In the genomic region with DNA sequence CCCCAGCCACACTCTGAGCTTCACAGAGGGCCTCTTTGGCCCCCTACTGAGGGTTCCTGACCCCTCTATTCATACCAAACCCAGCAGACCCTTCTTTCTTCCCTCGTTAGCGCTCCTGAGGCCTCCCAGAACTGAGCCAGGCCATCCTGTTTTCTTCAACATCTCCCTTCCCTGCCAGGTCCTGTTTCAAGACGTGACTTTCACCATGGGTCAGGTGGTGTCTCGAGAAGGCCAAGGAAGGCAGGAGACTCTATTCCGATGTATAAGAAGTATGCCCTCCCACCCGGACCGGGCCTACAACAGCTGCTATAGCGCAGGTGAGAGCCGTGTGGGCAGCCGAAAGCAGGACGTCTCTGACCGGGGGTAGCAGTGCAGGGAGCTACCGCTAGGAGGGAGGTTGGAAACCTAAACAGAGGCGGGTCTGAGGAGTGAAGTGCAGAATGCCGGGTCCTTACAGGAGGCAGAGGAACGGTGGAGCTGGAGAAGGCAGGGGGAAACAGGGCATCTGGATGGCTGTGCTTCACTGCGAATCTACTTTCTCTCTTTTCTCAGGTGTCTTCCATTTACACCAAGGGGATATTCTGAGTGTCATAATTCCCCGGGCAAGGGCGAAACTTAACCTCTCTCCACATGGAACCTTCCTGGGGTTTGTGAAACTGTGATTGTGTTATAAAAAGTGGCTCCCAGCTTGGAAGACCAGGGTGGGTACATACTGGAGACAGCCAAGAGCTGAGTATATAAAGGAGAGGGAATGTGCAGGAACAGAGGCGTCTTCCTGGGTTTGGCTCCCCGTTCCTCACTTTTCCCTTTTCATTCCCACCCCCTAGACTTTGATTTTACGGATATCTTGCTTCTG, we compare ENCODE assay signal across 8 cellular contexts. TPM values are rescaled to one million over a fixed set of nuclear protein-coding genes. Genes with fewer than 3 reads are reported as not detected.
DNase-seq lines count a peak whose midpoint lies in the region; ATAC-seq and TF ChIP-seq lines count a peak whose summit lies in the region.

No MANE protein-coding gene starts in this region.

- TF ChIP-seq EP300 in ovary (IDR thresholded peaks at IDR 0.05), result no peak

- peaks cover 37% of the 10 kb centered on the region for H3K4me1 Mint-ChIP-seq in activated T-helper 2 cell treated with anti-CD3 and anti-CD28 coated beads, Interferon-gamma antibody, Interleukin-2, Interleukin-4, amounts not matched to agents 10 μg/mL and 5 μg/mL and 100 μg/mL, durations not matched to agents 14 hours and 24 hours and 36 hours (ENCODE audit: low read depth)

- H3K9me3 Mint-ChIP-seq in activated T-helper 2 cell treated with anti-CD3 and anti-CD28 coated beads, Interferon-gamma antibody, Interleukin-2, Interleukin-4, amounts not matched to agents 10 μg/mL and 5 μg/mL and 100 μg/mL, durations not matched to agents 14 hours and 24 hours and 36 hours, result no peaks in the 10 kb centered on the region

- intact Hi-C loops in activated T-helper 2 cell treated with anti-CD3 and anti-CD28 coated beads, Interferon-gamma antibody, Interleukin-2, Interleukin-4, amounts not matched to agents 10 μg/mL and 5 μg/mL and 100 μg/mL, durations not matched to agents 14 hours and 24 hours and 36 hours (cut with micrococcal nuclease), result loop anchor here (1.0 to 5.0 kb wide), 8 partner anchors 8 to 204 kb away; partner anchors contain the start of genes FGF11, POLR2A and TMEM102
- intact Hi-C loops in ovary (cut with DNase I), result loop anchor here in 3 of 4 donors (2.0 to 10.0 kb wide), 5 partner anchors 46 to 208 kb away; partner anchors contain the start of genes KCTD11 (in 2 of the 3) and TMEM95 (in 1 of the 3)

- peaks cover 41% of the 10 kb centered on the region for H3K36me3 Mint-ChIP-seq in activated T-helper 2 cell treated with anti-CD3 and anti-CD28 coated beads, Interferon-gamma antibody, Interleukin-2, Interleukin-4, amounts not matched to agents 10 μg/mL and 5 μg/mL and 100 μg/mL, durations not matched to agents 14 hours and 24 hours and 36 hours (ENCODE audit: low read depth)

- no peaks in the 10 kb centered on the region for H3K27me3 ChIP-seq in ovary

- peak overlapping the region; percentile 92 for H3K4me3 Mint-ChIP-seq in activated T-helper 2 cell treated with anti-CD3 and anti-CD28 coated beads, Interferon-gamma antibody, Interleukin-2, Interleukin-4, amounts not matched to agents 10 μg/mL and 5 μg/mL and 100 μg/mL, durations not matched to agents 14 hours and 24 hours and 36 hours (ENCODE audit: low read depth)

- H3K27ac ChIP-seq in ovary, result peak overlapping the region; percentile 67 to 99

- no peak for ATAC-seq in HG03139 (IDR thresholded peaks at IDR 0.05; ENCODE audit: unreplicated experiment)
- ATAC-seq in GM21717 (IDR thresholded peaks at IDR 0.05; ENCODE audit: unreplicated experiment), result no peak
- ATAC-seq in HG03045 (IDR thresholded peaks at IDR 0.05; ENCODE audit: unreplicated experiment), result no peak

- 20 to 25% (median 23%) methylated on average over 22 of the region's 22 CpGs for WGBS in ovary, 3 donors

- H3K36me3 ChIP-seq in ovary, result no peaks in the 10 kb centered on the region

- DNase-seq in NCI-H69 (lab: John Stamatoyannopoulos, UW), result peak; percentile 76
- peak; percentile 59 for DNase-seq in activated T-helper 2 cell treated with anti-CD3 and anti-CD28 coated beads, Interferon-gamma antibody, Interleukin-2, Interleukin-4, amounts not matched to agents 10 μg/mL and 5 μg/mL and 100 μg/mL, durations not matched to agents 14 hours and 24 hours and 36 hours (ENCODE audit: low spot score)
- peak; percentile 67 for DNase-seq in germinal center (ENCODE audit: low spot score)
- peak; percentile 44 to 72 (median 69) for DNase-seq in ovary

- H3K27me3 Mint-ChIP-seq in activated T-helper 2 cell treated with anti-CD3 and anti-CD28 coated beads, Interferon-gamma antibody, Interleukin-2, Interleukin-4, amounts not matched to agents 10 μg/mL and 5 μg/mL and 100 μg/mL, durations not matched to agents 14 hours and 24 hours and 36 hours (ENCODE audit: low read depth), result no peaks in the 10 kb centered on the region

- TF ChIP-seq POLR2A in ovary (IDR thresholded peaks at IDR 0.05), result no peak

- H3K27ac Mint-ChIP-seq in activated T-helper 2 cell treated with anti-CD3 and anti-CD28 coated beads, Interferon-gamma antibody, Interleukin-2, Interleukin-4, amounts not matched to agents 10 μg/mL and 5 μg/mL and 100 μg/mL, durations not matched to agents 14 hours and 24 hours and 36 hours, result peak overlapping the region; percentile 90

- peaks cover 27% of the 10 kb centered on the region for H3K4me1 ChIP-seq in ovary (ENCODE audit: insufficient read depth)

- H3K4me3 ChIP-seq in ovary, result peak overlapping the region; percentile 89

- TF ChIP-seq CTCF in GM12872 (IDR thresholded peaks at IDR 0.05; ENCODE audit: insufficient read depth, low read depth, low read length) (peak; percentile 81), ovary (IDR thresholded peaks at IDR 0.05) (peak; percentile 14 to 50 (median 40))

- no peaks in the 10 kb centered on the region for H3K9me3 ChIP-seq in ovary

RNA-seq across cellular contexts. Expression of gene SENP3, which starts 1.3 kb away (rescaled TPM):
- 64.9 and 69.6 TPM in 2 replicates for total RNA-seq in activated T-helper 2 cell treated with anti-CD3 and anti-CD28 coated beads, Interferon-gamma antibody, Interleukin-2, Interleukin-4, amounts not matched to agents 10 μg/mL and 5 μg/mL and 100 μg/mL, durations not matched to agents 14 hours and 24 hours and 36 hours
- 10 to 100 TPM; 31.2 to 44.2 (median 42.1) TPM for total RNA-seq in ovary
- polyA plus RNA-seq in ovary, result 100 to 1,000 TPM in 1 of 2 donors, 10 to 100 TPM in 1; 45.6 to 104 TPM

RNA-seq across cellular contexts. Expression of gene TNFSF13, which starts 1.9 kb away (rescaled TPM):
- 2.9 and 3.5 TPM in 2 replicates for total RNA-seq in activated T-helper 2 cell treated with anti-CD3 and anti-CD28 coated beads, Interferon-gamma antibody, Interleukin-2, Interleukin-4, amounts not matched to agents 10 μg/mL and 5 μg/mL and 100 μg/mL, durations not matched to agents 14 hours and 24 hours and 36 hours
- total RNA-seq in ovary, result 10 to 100 TPM; 10.4 to 38.8 (median 21.7) TPM
- polyA plus RNA-seq in ovary, result 10 to 100 TPM; 16.9 to 33.1 TPM

RNA-seq across cellular contexts. Expression of gene TNFSF12, which starts 11.5 kb away (rescaled TPM):
- total RNA-seq in activated T-helper 2 cell treated with anti-CD3 and anti-CD28 coated beads, Interferon-gamma antibody, Interleukin-2, Interleukin-4, amounts not matched to agents 10 μg/mL and 5 μg/mL and 100 μg/mL, durations not matched to agents 14 hours and 24 hours and 36 hours, result 31.8 and 36.0 TPM in 2 replicates
- 10 to 100 TPM; 37.3 to 78.3 (median 59.6) TPM for total RNA-seq in ovary
- 10 to 100 TPM; 26.6 to 70.1 TPM for polyA plus RNA-seq in ovary

RNA-seq across cellular contexts. Expression of gene CD68, which starts 19.0 kb away (rescaled TPM):
- total RNA-seq in activated T-helper 2 cell treated with anti-CD3 and anti-CD28 coated beads, Interferon-gamma antibody, Interleukin-2, Interleukin-4, amounts not matched to agents 10 μg/mL and 5 μg/mL and 100 μg/mL, durations not matched to agents 14 hours and 24 hours and 36 hours, result 9.6 and 10.1 TPM in 2 replicates
- 10 to 100 TPM in 5 of 7 donors, 1 to 10 TPM in 2; 5.2 to 72.0 (median 14.8) TPM for total RNA-seq in ovary
- 100 to 1,000 TPM in 1 of 2 donors, 10 to 100 TPM in 1; 22.2 to 132 TPM for polyA plus RNA-seq in ovary

RNA-seq across cellular contexts. Expression of gene MPDU1, which starts 23.3 kb away (rescaled TPM):
- 98.6 and 106 TPM in 2 replicates for total RNA-seq in activated T-helper 2 cell treated with anti-CD3 and anti-CD28 coated beads, Interferon-gamma antibody, Interleukin-2, Interleukin-4, amounts not matched to agents 10 μg/mL and 5 μg/mL and 100 μg/mL, durations not matched to agents 14 hours and 24 hours and 36 hours
- 10 to 100 TPM; 13.0 to 60.1 (median 19.6) TPM for total RNA-seq in ovary
- polyA plus RNA-seq in ovary, result 10 to 100 TPM; 26.2 to 87.9 TPM
